Comparison of ENCODE assay signal across 25 cellular contexts in the genomic region with DNA sequence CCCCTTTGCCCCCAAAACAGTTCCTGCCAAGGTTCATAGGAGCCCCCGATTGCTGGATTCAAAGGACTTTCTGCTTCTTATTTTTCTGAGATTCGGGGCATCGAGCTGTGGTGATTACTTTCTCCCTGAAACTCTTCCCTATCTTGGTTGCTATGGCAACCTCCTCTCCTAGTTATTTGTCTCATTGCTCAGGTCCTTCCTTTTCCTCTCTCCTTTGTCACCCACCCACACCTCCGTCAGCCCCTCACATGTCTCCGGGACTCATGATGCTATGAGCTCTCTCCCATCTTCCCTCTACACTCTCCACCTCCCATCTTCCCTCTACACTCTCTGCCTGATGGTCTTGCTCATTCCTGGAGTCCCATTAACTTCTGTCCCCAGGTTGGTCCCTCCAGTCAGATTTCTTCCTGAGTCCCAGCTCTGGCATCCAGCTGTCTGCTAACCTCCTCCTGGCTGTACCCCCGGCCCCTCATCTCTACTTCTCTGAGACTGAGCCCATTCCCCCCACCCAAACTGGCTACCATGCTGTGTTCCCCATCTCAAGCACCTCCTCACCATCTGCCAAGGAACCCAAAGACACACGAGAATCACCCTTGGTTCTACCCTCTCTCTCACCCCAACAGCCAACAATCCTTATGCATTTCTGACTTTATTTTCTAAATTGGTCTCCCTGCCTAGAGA. TPM values are rescaled to one million over a fixed set of nuclear protein-coding genes. Genes with fewer than 3 reads are reported as not detected.
DNase-seq lines count a peak whose midpoint lies in the region; ATAC-seq, FAIRE-seq and TF ChIP-seq lines count a peak whose summit lies in the region.
"Had no signal": no experiment of that assay in that cellular context is flagged by ENCODE, and none has a peak within 500 bp of the region (broad histone marks: within the 10 kb centered on the region; RNA-seq: fewer than 3 reads in every experiment).

No MANE protein-coding gene starts in this region.

- H4K20me1 ChIP-seq in HepG2 (ENCODE audit: insufficient read depth, low read length) (no peaks in the 10 kb centered on the region), PC-3 (ENCODE audit: low read length) (no peaks in the 10 kb centered on the region)
- H4K20me1 ChIP-seq: BLaER1 had no signal

- ATAC-seq in RWPE2 (ENCODE audit: low read depth), result no peak
- no peak for ATAC-seq in HepG2
- ATAC-seq in GM19035 (IDR thresholded peaks at IDR 0.05; ENCODE audit: unreplicated experiment), result no peak
- no peak for ATAC-seq in PC-3
- ATAC-seq: GM23338 had no signal

- BruUV-seq in HepG2 (replicated peaks; lab: Mats Ljungman, UMichigan), result no TSS peak
- no TSS peak for BruUV-seq in PC-3 (replicated peaks; lab: Mats Ljungman, UMichigan)

- peaks cover 33% of the 10 kb centered on the region for H3K36me3 ChIP-seq in RWPE2 (ENCODE audit: low read depth)
- no peaks in the 10 kb centered on the region for H3K36me3 ChIP-seq in HepG2 (replicated peaks in 1 of 2; ENCODE audit: control insufficient read depth in 1 of 2, insufficient read depth in 2 of 2, low read length in 2 of 2)
- peaks cover 0 to 11% (median 2%) of the 10 kb centered on the region in 4 donors for H3K36me3 ChIP-seq in sigmoid colon
- no peaks in the 10 kb centered on the region for H3K36me3 ChIP-seq in PC-3 (ENCODE audit: low read depth, low read length)
- H3K36me3 ChIP-seq: BLaER1, HAP-1 had no signal

- no peaks in the 10 kb centered on the region for H3F3A ChIP-seq in PC-3 (ENCODE audit: low read length, unreplicated experiment)

- no peaks in the 10 kb centered on the region for H3K9me3 ChIP-seq in RWPE2 (ENCODE audit: severe bottlenecking)
- H3K9me3 ChIP-seq in HepG2 (ENCODE audit: low read length), result no peaks in the 10 kb centered on the region
- no peaks in the 10 kb centered on the region for H3K9me3 ChIP-seq in sigmoid colon
- no peaks in the 10 kb centered on the region for H3K9me3 ChIP-seq in PC-3 (ENCODE audit: low read length)
- H3K9me3 ChIP-seq: BLaER1, HAP-1 had no signal

- DNase-seq in RWPE2 (ENCODE audit: low spot score) (peak; percentile 58), HepG2 (ENCODE audit: low spot score) (no peak), sigmoid colon (peak; percentile 15), PC-3 (no peak)
- DNase-seq in activated T-helper 1 cell treated with anti-CD3 and anti-CD28 coated beads, Interleukin-12 subunit alpha, Interleukin-12 subunit beta, Interleukin-2, Interleukin-4 antibody, amounts not matched to agents 30 ng/mL and 10 ng/mL and 1 ng/mL, durations not matched to agents 14 hours and 24 hours and 36 hours (ENCODE audit: low spot score), result no peak
- DNase-seq: CD4-positive, CD25-positive, alpha-beta regulatory T cell; DMS153; DND-41; HFFc6; IMR-90; MM.1S; NCI-H2029; NCI-H2227 treated with DMSO at 0.1 percent for 48 hours; NCI-H526 treated with DMSO at 0.1 percent for 48 hours; RPMI8226; SHP77 treated with DMSO at 0.1 percent for 48 hours had no signal

- no peaks in the 10 kb centered on the region for H3K9me2 ChIP-seq in PC-3 (replicated peaks; ENCODE audit: low read length)

- no peak overlapping the region for H3K9ac ChIP-seq in HepG2 (ENCODE audit: insufficient read depth, low read depth, low read length)
- H3K9ac ChIP-seq in PC-3 (ENCODE audit: low read length), result no peak overlapping the region
- H3K9ac ChIP-seq: BLaER1, KMS-11 had no signal

- H3K27me3 Mint-ChIP-seq in activated T-helper 1 cell treated with anti-CD3 and anti-CD28 coated beads, Interleukin-12 subunit alpha, Interleukin-12 subunit beta, Interleukin-2, Interleukin-4 antibody, amounts not matched to agents 30 ng/mL and 10 ng/mL and 1 ng/mL, durations not matched to agents 14 hours and 24 hours and 36 hours (ENCODE audit: insufficient read depth), result peaks cover 2% of the 10 kb centered on the region
- H3K27me3 Mint-ChIP-seq: CD4-positive, CD25-positive, alpha-beta regulatory T cell had no signal

- intact Hi-C loops in HepG2 (cut with micrococcal nuclease; ENCODE audit: unreplicated experiment) (no loop called here), sigmoid colon (cut with DNase I) (no loop called here), PC-3 (cut with micrococcal nuclease) (no loop called here)
- intact Hi-C loops in activated T-helper 1 cell treated with anti-CD3 and anti-CD28 coated beads, Interleukin-12 subunit alpha, Interleukin-12 subunit beta, Interleukin-2, Interleukin-4 antibody, amounts not matched to agents 30 ng/mL and 10 ng/mL and 1 ng/mL, durations not matched to agents 14 hours and 24 hours and 36 hours (cut with micrococcal nuclease), result no loop called here

- CTCF ChIA-PET in HepG2 (lab: Yijun Ruan, JAX; ENCODE audit: low intra/inter-chr PET ratio, low total read pairs) (no interaction called here), PC-3 (lab: Charles Lee) (no interaction called here)

- no peak overlapping the region for H3K4me2 ChIP-seq in HepG2 (ENCODE audit: low read depth, low read length)
- H3K4me2 ChIP-seq in PC-3 (ENCODE audit: low read length), result no peak overlapping the region
- H3K4me2 ChIP-seq: BLaER1, GM23338, KMS-11 had no signal

- no peaks in the 10 kb centered on the region for H3K9me3 Mint-ChIP-seq in activated T-helper 1 cell treated with anti-CD3 and anti-CD28 coated beads, Interleukin-12 subunit alpha, Interleukin-12 subunit beta, Interleukin-2, Interleukin-4 antibody, amounts not matched to agents 30 ng/mL and 10 ng/mL and 1 ng/mL, durations not matched to agents 14 hours and 24 hours and 36 hours
- H3K9me3 Mint-ChIP-seq: GM23338, HFFc6 had no signal

- TF ChIP-seq RAD21 in HepG2 (CRISPR knock-in tag; IDR thresholded peaks at IDR 0.05), result no peak

- no peaks in the 10 kb centered on the region for H3K79me2 ChIP-seq in HepG2 (ENCODE audit: insufficient read depth, low read length)
- H3K79me2 ChIP-seq in PC-3 (ENCODE audit: low read length), result no peaks in the 10 kb centered on the region

- FAIRE-seq in HepG2 (lab: Jason Lieb, UNC), result no peak
- FAIRE-seq: GM12892 had no signal

- no peak overlapping the region for H3K4me3 Mint-ChIP-seq in activated T-helper 1 cell treated with anti-CD3 and anti-CD28 coated beads, Interleukin-12 subunit alpha, Interleukin-12 subunit beta, Interleukin-2, Interleukin-4 antibody, amounts not matched to agents 30 ng/mL and 10 ng/mL and 1 ng/mL, durations not matched to agents 14 hours and 24 hours and 36 hours
- H3K4me3 Mint-ChIP-seq: CD4-positive, CD25-positive, alpha-beta regulatory T cell; GM23338; HFFc6 had no signal

- no peak for TF ChIP-seq CTCF in RWPE2 (IDR thresholded peaks at IDR 0.05; ENCODE audit: poor library complexity, severe bottlenecking)
- TF ChIP-seq CTCF in HepG2 (CRISPR knock-in tag; IDR thresholded peaks at IDR 0.05), result no peak
- no peak for TF ChIP-seq CTCF in sigmoid colon (IDR thresholded peaks at IDR 0.05)
- no peak for TF ChIP-seq CTCF in PC-3 (conservative IDR thresholded peaks at IDR 0.05; ENCODE audit: low read depth, low read length)

- TF ChIP-seq POLR2A in HepG2 (IDR thresholded peaks at IDR 0.05; ENCODE audit: insufficient read depth in 1 of 2, low read depth in 2 of 2, low read length in 2 of 2) (no peak), sigmoid colon (IDR thresholded peaks at IDR 0.05) (no peak)

- H3K4me1 Mint-ChIP-seq in activated T-helper 1 cell treated with anti-CD3 and anti-CD28 coated beads, Interleukin-12 subunit alpha, Interleukin-12 subunit beta, Interleukin-2, Interleukin-4 antibody, amounts not matched to agents 30 ng/mL and 10 ng/mL and 1 ng/mL, durations not matched to agents 14 hours and 24 hours and 36 hours (ENCODE audit: low read depth), result no peaks in the 10 kb centered on the region

- no peak overlapping the region for H3K27ac ChIP-seq in RWPE2 (ENCODE audit: poor library complexity, severe bottlenecking)
- peak overlapping the region; percentile 51 for H3K27ac ChIP-seq in cingulate gyrus (ENCODE audit: low read depth, low read length)
- no peak overlapping the region for H3K27ac ChIP-seq in HepG2 (ENCODE audit: extremely low read length, insufficient read depth, low read length)
- H3K27ac ChIP-seq in sigmoid colon, result no peak overlapping the region
- H3K27ac ChIP-seq in PC-3 (ENCODE audit: low read length), result no peak overlapping the region
- H3K27ac ChIP-seq: BLaER1, KMS-11 had no signal

- H2AFZ ChIP-seq in HepG2 (ENCODE audit: low read length) (no peak overlapping the region), PC-3 (ENCODE audit: low read length) (no peak overlapping the region)
- H2AFZ ChIP-seq: GM23338 had no signal

- POLR2A ChIA-PET in HepG2 (lab: Yijun Ruan, JAX), result no interaction called here
- POLR2A ChIA-PET in PC-3 (lab: Charles Lee; ENCODE audit: unreplicated experiment), result no interaction called here

- WGBS in HepG2 (ENCODE audit: low lambda C conversion rate), result 73% methylated on average over 7 of the region's 7 CpGs
- 85 to 92% methylated on average over 7 of the region's 7 CpGs for WGBS in sigmoid colon, 2 donors

- H3K27me3 ChIP-seq in RWPE2 (ENCODE audit: insufficient read depth, poor library complexity, severe bottlenecking), result no peaks in the 10 kb centered on the region
- H3K27me3 ChIP-seq in HepG2 (ENCODE audit: control insufficient read depth in 1 of 2, insufficient read depth in 2 of 2, low read length in 2 of 2), result no peaks in the 10 kb centered on the region
- no peaks in the 10 kb centered on the region for H3K27me3 ChIP-seq in sigmoid colon
- H3K27me3 ChIP-seq in PC-3 (ENCODE audit: low read length), result no peaks in the 10 kb centered on the region
- H3K27me3 ChIP-seq: BLaER1 had no signal

- in situ Hi-C loops in HepG2 (cut with HindIII; ENCODE audit: extremely low pct_ligation_motif_present, low pct_unique_long_range_greater_than_20kb), result no loop called here

- H3K27ac Mint-ChIP-seq in activated T-helper 1 cell treated with anti-CD3 and anti-CD28 coated beads, Interleukin-12 subunit alpha, Interleukin-12 subunit beta, Interleukin-2, Interleukin-4 antibody, amounts not matched to agents 30 ng/mL and 10 ng/mL and 1 ng/mL, durations not matched to agents 14 hours and 24 hours and 36 hours, result no peak overlapping the region
- H3K27ac Mint-ChIP-seq: GM23338, HFFc6 had no signal

- H3K4me1 ChIP-seq in RWPE2 (ENCODE audit: insufficient read depth, poor library complexity, severe bottlenecking) (no peaks in the 10 kb centered on the region), HepG2 (ENCODE audit: insufficient read depth, low read length) (no peaks in the 10 kb centered on the region), sigmoid colon (no peaks in the 10 kb centered on the region), PC-3 (ENCODE audit: insufficient read depth, low read length) (no peaks in the 10 kb centered on the region)

- no peaks in the 10 kb centered on the region for H3K36me3 Mint-ChIP-seq in activated T-helper 1 cell treated with anti-CD3 and anti-CD28 coated beads, Interleukin-12 subunit alpha, Interleukin-12 subunit beta, Interleukin-2, Interleukin-4 antibody, amounts not matched to agents 30 ng/mL and 10 ng/mL and 1 ng/mL, durations not matched to agents 14 hours and 24 hours and 36 hours (ENCODE audit: low read depth)

- no peak overlapping the region for H3K4me3 ChIP-seq in RWPE2 (ENCODE audit: severe bottlenecking)
- H3K4me3 ChIP-seq in HepG2 (replicated peaks in 1 of 3; ENCODE audit: insufficient read depth in 1 of 3, low read depth in 2 of 3, low read length in 3 of 3), result no peak overlapping the region
- H3K4me3 ChIP-seq in sigmoid colon, result no peak overlapping the region
- no peak overlapping the region for H3K4me3 ChIP-seq in PC-3 (ENCODE audit: low read length)
- H3K4me3 ChIP-seq: BLaER1, GM23338, HAP-1 had no signal

- no peak for TF ChIP-seq EP300 in HepG2 (IDR thresholded peaks at IDR 0.05; ENCODE audit: low read depth in 2 of 2, low read length in 2 of 2)
- TF ChIP-seq EP300 in HepG2 (CRISPR knock-in tag; IDR thresholded peaks at IDR 0.05; ENCODE audit: borderline replicate concordance), result no peak
- no peak for TF ChIP-seq EP300 in sigmoid colon (IDR thresholded peaks at IDR 0.05)

RNA-seq across cellular contexts. Expression of gene NNAT, which starts 30.2 kb away (rescaled TPM):
- total RNA-seq in HepG2 (2016; rRNA removed; fragmentation: Illumina TruSeq; extraction: Trizol), result not detected in 2 replicates
- total RNA-seq in HepG2 (2016; cell fraction: cytosol; rRNA removed; fragmentation: Illumina TruSeq; extraction: Trizol; ENCODE audit: low read depth), result not detected in 2 replicates
- not detected in 2 replicates for total RNA-seq in HepG2 (2016; cell fraction: insoluble cytoplasmic fraction; rRNA removed; fragmentation: Illumina TruSeq; extraction: Trizol)
- not detected in 2 replicates for total RNA-seq in HepG2 (2016; cell fraction: membrane; rRNA removed; fragmentation: Illumina TruSeq; extraction: Trizol)
- not detected in 2 replicates for total RNA-seq in HepG2 (2016; cell fraction: nucleus; rRNA removed; fragmentation: Illumina TruSeq; extraction: Trizol)
- polyA plus RNA-seq in HepG2 (2011; rRNA removed), result not detected in 2 replicates
- not detected in 2 replicates for polyA plus RNA-seq in HepG2 (2011; cell fraction: cytosol; rRNA removed)
- not detected in 2 replicates for polyA plus RNA-seq in HepG2 (2011; cell fraction: nucleus; rRNA removed)
- polyA plus RNA-seq in HepG2 (2012), result 1.4 and 1.6 TPM in 2 replicates
- not detected in 2 replicates for polyA plus RNA-seq in HepG2 (2016; cell fraction: cytosol; fragmentation: Illumina TruSeq; extraction: Trizol; ENCODE audit: low read depth)
- polyA plus RNA-seq in HepG2 (2016; cell fraction: insoluble cytoplasmic fraction; fragmentation: Illumina TruSeq; extraction: Trizol; ENCODE audit: low read depth), result not detected in 2 replicates
- polyA plus RNA-seq in HepG2 (2016; cell fraction: membrane; fragmentation: Illumina TruSeq; extraction: Trizol; ENCODE audit: low read depth), result not detected in 2 replicates
- not detected in 2 replicates for polyA plus RNA-seq in HepG2 (2016; cell fraction: nucleus; fragmentation: Illumina TruSeq; extraction: Trizol; ENCODE audit: insufficient read depth, low read depth)
- not detected in 2 replicates for polyA minus RNA-seq in HepG2 (2011; rRNA and poly(A)+ RNA removed; ENCODE audit: low replicate concordance)
- polyA minus RNA-seq in HepG2 (2011; cell fraction: cytosol; rRNA and poly(A)+ RNA removed), result not detected in 2 replicates
- not detected in 2 replicates for polyA minus RNA-seq in HepG2 (2011; cell fraction: nucleus; rRNA and poly(A)+ RNA removed)
- 100 to 1,000 TPM in 2 of 4 donors, 10 to 100 TPM in 2; 82.8 to 125 (median 97.2) TPM for total RNA-seq in sigmoid colon
- 10 to 100 TPM in 1 of 3 donors, 1 to 10 TPM in 1, not detected in 1; 7.8 to 20.8 TPM for polyA plus RNA-seq in sigmoid colon
- 0.29 TPM in 1 of 2 replicates, not detected in the other for total RNA-seq in activated T-helper 1 cell treated with anti-CD3 and anti-CD28 coated beads, Interleukin-12 subunit alpha, Interleukin-12 subunit beta, Interleukin-2, Interleukin-4 antibody, amounts not matched to agents 30 ng/mL and 10 ng/mL and 1 ng/mL, durations not matched to agents 14 hours and 24 hours and 36 hours
- total RNA-seq in PC-3 (2014; rRNA removed), result not detected in 2 replicates
- total RNA-seq: A172; CD4-positive, CD25-positive, alpha-beta regulatory T cell; HFFc6; NCI-H460 had no signal
- polyA plus RNA-seq: CD4-positive, CD25-positive, alpha-beta regulatory T cell had no signal

RNA-seq across cellular contexts. Expression of gene BLCAP, which starts 36.9 kb away (rescaled TPM):
- total RNA-seq in HepG2 (2016; rRNA removed; fragmentation: Illumina TruSeq; extraction: Trizol) (34.9 and 52.4 TPM in 2 replicates), sigmoid colon (10 to 100 TPM; 53.1 to 68.1 (median 57.1) TPM), PC-3 (2014; rRNA removed) (100 and 120 TPM in 2 replicates)
- total RNA-seq in HepG2 (2016; cell fraction: cytosol; rRNA removed; fragmentation: Illumina TruSeq; extraction: Trizol; ENCODE audit: low read depth), result 17.2 and 22.5 TPM in 2 replicates
- 38.0 and 49.3 TPM in 2 replicates for total RNA-seq in HepG2 (2016; cell fraction: insoluble cytoplasmic fraction; rRNA removed; fragmentation: Illumina TruSeq; extraction: Trizol)
- 51.0 and 56.2 TPM in 2 replicates for total RNA-seq in HepG2 (2016; cell fraction: membrane; rRNA removed; fragmentation: Illumina TruSeq; extraction: Trizol)
- 51.2 and 62.7 TPM in 2 replicates for total RNA-seq in HepG2 (2016; cell fraction: nucleus; rRNA removed; fragmentation: Illumina TruSeq; extraction: Trizol)
- polyA plus RNA-seq in HepG2 (2011; rRNA removed) (86.8 and 87.3 TPM in 2 replicates), sigmoid colon (10 to 100 TPM; 40.2 to 68.7 (median 56.5) TPM)
- polyA plus RNA-seq in HepG2 (2011; cell fraction: cytosol; rRNA removed), result 70.1 and 103 TPM in 2 replicates
- 88.0 and 105 TPM in 2 replicates for polyA plus RNA-seq in HepG2 (2011; cell fraction: nucleus; rRNA removed)
- polyA plus RNA-seq in HepG2 (2012), result 48.1 and 53.7 TPM in 2 replicates
- polyA plus RNA-seq in HepG2 (2016; cell fraction: cytosol; fragmentation: Illumina TruSeq; extraction: Trizol; ENCODE audit: low read depth), result 20.3 and 24.7 TPM in 2 replicates
- 48.7 and 55.1 TPM in 2 replicates for polyA plus RNA-seq in HepG2 (2016; cell fraction: insoluble cytoplasmic fraction; fragmentation: Illumina TruSeq; extraction: Trizol; ENCODE audit: low read depth)
- polyA plus RNA-seq in HepG2 (2016; cell fraction: membrane; fragmentation: Illumina TruSeq; extraction: Trizol; ENCODE audit: low read depth), result 52.2 and 55.0 TPM in 2 replicates
- 97.6 and 101 TPM in 2 replicates for polyA plus RNA-seq in HepG2 (2016; cell fraction: nucleus; fragmentation: Illumina TruSeq; extraction: Trizol; ENCODE audit: insufficient read depth, low read depth)
- 129 and 137 TPM in 2 replicates for polyA minus RNA-seq in HepG2 (2011; rRNA and poly(A)+ RNA removed; ENCODE audit: low replicate concordance)
- polyA minus RNA-seq in HepG2 (2011; cell fraction: cytosol; rRNA and poly(A)+ RNA removed), result 28.5 and 36.9 TPM in 2 replicates
- 87.7 and 95.1 TPM in 2 replicates for polyA minus RNA-seq in HepG2 (2011; cell fraction: nucleus; rRNA and poly(A)+ RNA removed)
- total RNA-seq in activated T-helper 1 cell treated with anti-CD3 and anti-CD28 coated beads, Interleukin-12 subunit alpha, Interleukin-12 subunit beta, Interleukin-2, Interleukin-4 antibody, amounts not matched to agents 30 ng/mL and 10 ng/mL and 1 ng/mL, durations not matched to agents 14 hours and 24 hours and 36 hours, result 30.9 and 32.1 TPM in 2 replicates

Comparison
In these comparisons a context has a peak if more than half of its experiments do, and no peak if none do; other contexts are left out.
1. DNase-seq: peak in RWPE2 (single experiment) and sigmoid colon (single experiment); none in HepG2 (single experiment), activated T-helper 1 cell treated with anti-CD3 and anti-CD28 coated beads, Interleukin-12 subunit alpha, Interleukin-12 subunit beta, Interleukin-2, Interleukin-4 antibody, amounts not matched to agents 30 ng/mL and 10 ng/mL and 1 ng/mL, durations not matched to agents 14 hours and 24 hours and 36 hours (single experiment) and PC-3 (single experiment).
2. RNA of gene NNAT, which starts 30.2 kb away (total RNA-seq): 82.8 to 125 TPM in sigmoid colon; 0.29 TPM in activated T-helper 1 cell treated with anti-CD3 and anti-CD28 coated beads, Interleukin-12 subunit alpha, Interleukin-12 subunit beta, Interleukin-2, Interleukin-4 antibody, amounts not matched to agents 30 ng/mL and 10 ng/mL and 1 ng/mL, durations not matched to agents 14 hours and 24 hours and 36 hours, not detected in HepG2 and not detected in PC-3; every median in the first group is over 10 times any median in the second.